9 cellular contexts compared by ENCODE assay signal in genomic region chr13:110562696-110563462, GRCh38. TPM values are rescaled to one million over a fixed set of nuclear protein-coding genes. Genes with fewer than 3 reads are reported as not detected.
A peak's percentile ranks its signal among the peaks of the same experiment; 100 is the strongest.
DNase-seq lines count a peak whose midpoint lies in the region; ATAC-seq lines count a peak whose summit lies in the region.
"Had no signal": no experiment of that assay in that cellular context is flagged by ENCODE, and none has a peak within 500 bp of the region (broad histone marks: within the 10 kb centered on the region; RNA-seq: fewer than 3 reads in every experiment).

No MANE protein-coding gene starts in this region.

- no peaks in the 10 kb centered on the region for H3K27me3 ChIP-seq in HAP-1 (ENCODE audit: low read depth)
- peaks cover 9% of the 10 kb centered on the region for H3K27me3 ChIP-seq in iPS-15b (ENCODE audit: control insufficient read depth, insufficient read depth, low read length)
- no peaks in the 10 kb centered on the region for H3K27me3 ChIP-seq in skeletal muscle tissue (ENCODE audit: control insufficient read depth in 3 of 3, insufficient read depth in 3 of 3, low read length in 3 of 3)

- no peak for ATAC-seq in GM19463 (IDR thresholded peaks at IDR 0.05; ENCODE audit: unreplicated experiment)

- H3K9me3 ChIP-seq in HAP-1 (no peaks in the 10 kb centered on the region; the same call in 1 of the 2 replicates), iPS-15b (ENCODE audit: control insufficient read depth, insufficient read depth, low read length) (no peaks in the 10 kb centered on the region), skeletal muscle tissue (ENCODE audit: control insufficient read depth in 3 of 3, low read length in 3 of 3) (no peaks in the 10 kb centered on the region)

- in situ Hi-C loops in HAP-1 (cut with MboI; ENCODE audit: low sequenced_read_pairs), result no loop called here

- peaks cover 40% of the 10 kb centered on the region for H3K27me3 Mint-ChIP-seq in activated CD4-positive, alpha-beta memory T cell treated with anti-CD3 and anti-CD28 coated beads, Interleukin-2, amount 10 ng/mL, durations not matched to agents 7 days and 5 days

- H3K4me3 ChIP-seq in HAP-1 (peak overlapping the region; percentile 74), iPS-15b (ENCODE audit: low read depth, low read length) (peak overlapping the region; percentile 82), skeletal muscle tissue (ENCODE audit: low read length in 3 of 3) (peak overlapping the region; percentile 66 to 89 (median 81))

- CTCF ChIA-PET in activated CD4-positive, alpha-beta memory T cell treated with anti-CD3 and anti-CD28 coated beads, Interleukin-2, amount 10 ng/mL, durations not matched to agents 7 days and 5 days (lab: Charles Lee), result interaction anchor here (0.8 to 1.3 kb wide), 4 partner anchors 11 to 108 kb away, joined by 3 to 13 read pairs (median 4); no protein-coding TSS in a partner anchor

- peaks cover 6% of the 10 kb centered on the region for H3K36me3 Mint-ChIP-seq in activated CD4-positive, alpha-beta memory T cell treated with anti-CD3 and anti-CD28 coated beads, Interleukin-2, amount 10 ng/mL, durations not matched to agents 7 days and 5 days (ENCODE audit: low read depth)

- H3K36me3 ChIP-seq in HAP-1 (replicated peaks), result no peaks in the 10 kb centered on the region
- peaks cover 3% of the 10 kb centered on the region for H3K36me3 ChIP-seq in iPS-15b (ENCODE audit: control insufficient read depth, insufficient read depth, low read length)
- no peaks in the 10 kb centered on the region for H3K36me3 ChIP-seq in skeletal muscle tissue (ENCODE audit: control insufficient read depth in 3 of 3, insufficient read depth in 3 of 3, low read length in 3 of 3)

- DNase-seq in HAP-1 (ENCODE audit: low spot score in 2 of 2), result no peak
- DNase-seq in activated CD4-positive, alpha-beta memory T cell treated with anti-CD3 and anti-CD28 coated beads, Interleukin-2, amount 10 ng/mL, durations not matched to agents 7 days and 5 days, result no peak
- DNase-seq in DMS53 treated with DMSO at 0.1 percent for 48 hours (lab: John Stamatoyannopoulos, UW; ENCODE audit: unreplicated experiment), result no peak
- no peak for DNase-seq in NCI-H2171 (lab: John Stamatoyannopoulos, UW)
- no peak for DNase-seq in DMS 273 treated with DMSO at 0.1 percent for 48 hours (lab: John Stamatoyannopoulos, UW)

- H3K4me1 ChIP-seq in HAP-1, result peaks cover 5% of the 10 kb centered on the region; the same call in 1 of the 2 replicates
- H3K4me1 ChIP-seq in iPS-15b (ENCODE audit: control insufficient read depth, insufficient read depth, low read length), result peaks cover 3% of the 10 kb centered on the region
- H3K4me1 ChIP-seq in skeletal muscle tissue (ENCODE audit: control insufficient read depth in 3 of 3, insufficient read depth in 3 of 3, low read length in 3 of 3), result peaks cover 7 to 23% (median 22%) of the 10 kb centered on the region in 3 donors

- H3K27ac ChIP-seq in skeletal muscle tissue (ENCODE audit: low read depth, low read length), result no peak overlapping the region
- H3K27ac ChIP-seq: KMS-11 had no signal

- H3K4me3 Mint-ChIP-seq in activated CD4-positive, alpha-beta memory T cell treated with anti-CD3 and anti-CD28 coated beads, Interleukin-2, amount 10 ng/mL, durations not matched to agents 7 days and 5 days, result peak overlapping the region; percentile 94

- H3K9ac ChIP-seq in iPS-15b (ENCODE audit: low read depth, low read length) (no peak overlapping the region), skeletal muscle tissue (ENCODE audit: low read depth in 1 of 3, low read length in 3 of 3) (peak overlapping the region in 1 of 3 donors; percentile 86)
- H3K9ac ChIP-seq: KMS-11 had no signal

- POLR2A ChIA-PET in activated CD4-positive, alpha-beta memory T cell treated with anti-CD3 and anti-CD28 coated beads, Interleukin-2, amount 10 ng/mL, durations not matched to agents 7 days and 5 days (lab: Charles Lee), result interaction anchor here (0.6 to 1.5 kb wide), 2 partner anchors 52 to 179 kb away, joined by 3 to 4 read pairs; partner anchors contain the start of gene NAXD

- no peaks in the 10 kb centered on the region for H3K9me3 Mint-ChIP-seq in activated CD4-positive, alpha-beta memory T cell treated with anti-CD3 and anti-CD28 coated beads, Interleukin-2, amount 10 ng/mL, durations not matched to agents 7 days and 5 days

- peaks cover 31% of the 10 kb centered on the region for H3K4me1 Mint-ChIP-seq in activated CD4-positive, alpha-beta memory T cell treated with anti-CD3 and anti-CD28 coated beads, Interleukin-2, amount 10 ng/mL, durations not matched to agents 7 days and 5 days

- no peak overlapping the region for H3K27ac Mint-ChIP-seq in activated CD4-positive, alpha-beta memory T cell treated with anti-CD3 and anti-CD28 coated beads, Interleukin-2, amount 10 ng/mL, durations not matched to agents 7 days and 5 days

RNA-seq across cellular contexts. Expression of gene RAB20, which starts 1.4 kb away (rescaled TPM):
- 1 to 10 TPM; 6.9 to 7.2 TPM for total RNA-seq in activated CD4-positive, alpha-beta memory T cell treated with anti-CD3 and anti-CD28 coated beads, Interleukin-2, amount 10 ng/mL, durations not matched to agents 7 days and 5 days
- total RNA-seq in skeletal muscle tissue, result 7.3 TPM

RNA-seq across cellular contexts. Expression of gene NAXD, which starts 52.5 kb away (rescaled TPM):
- total RNA-seq in activated CD4-positive, alpha-beta memory T cell treated with anti-CD3 and anti-CD28 coated beads, Interleukin-2, amount 10 ng/mL, durations not matched to agents 7 days and 5 days, result 10 to 100 TPM; 29.6 to 30.8 TPM
- total RNA-seq in skeletal muscle tissue, result 13.0 TPM
